In the genomic region with DNA sequence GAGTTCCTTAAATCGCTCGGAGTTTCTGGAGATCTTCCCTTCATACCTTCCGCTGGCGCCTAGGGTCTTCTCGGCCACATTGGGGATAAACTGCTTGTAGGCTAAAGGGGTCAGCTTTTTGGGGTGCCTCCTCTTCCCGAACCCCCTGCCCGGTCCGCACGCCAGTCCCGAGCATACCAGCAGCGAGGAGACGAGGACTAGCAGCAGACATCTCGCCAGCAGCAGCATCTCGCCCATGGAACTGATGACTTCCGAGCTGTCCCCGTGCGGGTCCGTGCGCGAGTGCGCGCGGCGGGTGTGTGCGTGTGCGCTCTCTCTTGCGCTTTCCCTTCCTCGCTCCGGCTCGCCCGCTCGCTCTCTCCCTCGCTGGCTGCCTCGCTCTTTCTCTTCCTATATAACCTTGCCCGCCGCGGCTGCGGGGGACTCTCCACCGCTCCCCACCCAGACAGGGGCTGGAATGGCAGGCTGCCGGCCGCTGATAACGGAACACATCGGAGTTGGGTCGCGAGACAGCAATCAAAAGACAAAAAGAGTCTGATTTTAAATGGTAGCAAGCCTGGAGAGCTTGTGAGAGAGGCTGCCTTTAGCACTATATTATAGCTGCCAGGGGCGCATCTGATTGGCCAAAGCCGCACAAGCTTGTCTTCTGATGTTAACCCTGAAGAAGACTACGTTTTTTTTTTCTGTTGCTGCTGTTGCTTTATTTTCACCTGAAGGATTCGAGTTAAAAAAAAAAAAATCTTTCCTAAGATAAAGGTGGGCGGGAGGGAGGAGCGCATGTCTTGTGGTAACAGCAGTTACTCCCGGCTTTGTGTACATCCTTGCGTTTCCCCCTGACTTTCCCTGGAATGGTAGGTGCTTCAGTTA, we compare ENCODE assay signal across 11 cellular contexts. TPM values are rescaled to one million over a fixed set of nuclear protein-coding genes. Genes with fewer than 3 reads are reported as not detected.
DNase-seq lines count a peak whose midpoint lies in the region; ATAC-seq, FAIRE-seq and TF ChIP-seq lines count a peak whose summit lies in the region.
"Had no signal": no experiment of that assay in that cellular context is flagged by ENCODE, and none has a peak within 500 bp of the region (broad histone marks: within the 10 kb centered on the region; RNA-seq: fewer than 3 reads in every experiment).

A gene (minus strand): TSS at position 569 of the 867 bp plus-strand sequence. CDS start 341 bp downstream, at position 228.

- H4K20me1 ChIP-seq in H9 (ENCODE audit: control insufficient read depth, insufficient read depth, insufficient read length), result no peaks in the 10 kb centered on the region

- CTCF ChIA-PET in A549 (lab: Yijun Ruan, JAX), result interaction anchor here (0.7 to 7.4 kb wide), 6 partner anchors 16 to 1462 kb away, joined by 3 to 55 read pairs (median 6); no protein-coding TSS in a partner anchor

- DNase-seq in A549 (ENCODE audit: low read depth in 1 of 2, low spot score in 1 of 2) (peak in 1 of 2 experiments; percentile 41), H9 (no peak), mesothelial cell of epicardium (ENCODE audit: low spot score in 2 of 2, unreplicated experiment in 2 of 2) (no peak), NCI-H2171 treated with DMSO at 0.1 percent for 48 hours (lab: John Stamatoyannopoulos, UW) (no peak)
- no peak for DNase-seq in effector CD8-positive, alpha-beta T cell (lab: John Stamatoyannopoulos, UW)
- DNase-seq: NCI-H2029; stimulated activated CD4-positive, alpha-beta T cell treated with anti-CD3 and anti-CD28 coated beads, Interleukin-4, amount 100 ng/mL, for 1 hour had no signal

- peaks cover 75% of the 10 kb centered on the region for H3K27me3 ChIP-seq in H9 (ENCODE audit: insufficient read depth, low read length)

- H3K4me1 ChIP-seq in A549 (peaks cover 48% of the 10 kb centered on the region), H9 (ENCODE audit: insufficient read depth, low read length) (no peaks in the 10 kb centered on the region; the same call in 1 of the 2 replicates)

- H3K4me1 Mint-ChIP-seq in H9 (peaks cover 23 to 60% of the 10 kb centered on the region in 2 experiments), brain (peaks cover 55% of the 10 kb centered on the region), mesothelial cell of epicardium (peaks cover 27% of the 10 kb centered on the region)

- no peak within 1 kb of the TSS for H3K4ac ChIP-seq in H9 (ENCODE audit: low read depth, low read length)

- peaks cover 0 to 3% of the 10 kb centered on the region in 2 experiments; a peak in 3 of 5 replicates for H3K9me3 Mint-ChIP-seq in H9
- no peaks in the 10 kb centered on the region for H3K9me3 Mint-ChIP-seq in brain
- H3K9me3 Mint-ChIP-seq in mesothelial cell of epicardium, result no peaks in the 10 kb centered on the region

- H3K14ac ChIP-seq in H9 (ENCODE audit: insufficient read depth, low read length), result no peak within 1 kb of the TSS; the same call in 1 of the 2 replicates

- POLR2A ChIA-PET in A549 (lab: Yijun Ruan, JAX), result interaction anchor here (0.6 kb wide), 1 partner anchor 566 kb away, joined by 3 read pairs; no protein-coding TSS in a partner anchor

- H3K27ac ChIP-seq in A549 (peak within 1 kb of the TSS; percentile 11 to 69; a peak in 5 of 6 replicates), H9 (ENCODE audit: insufficient read length, low read depth, low read length) (no peak within 1 kb of the TSS)

- H2BK20ac ChIP-seq in H9 (ENCODE audit: low read depth, low read length, poor library complexity, severe bottlenecking), result no peak within 1 kb of the TSS

- peaks cover 10% of the 10 kb centered on the region for H3K23me2 ChIP-seq in H9 (ENCODE audit: insufficient read length, low read depth, low read length, poor library complexity, severe bottlenecking)

- H3K79me2 ChIP-seq in H9 (ENCODE audit: insufficient read depth, low read length), result no peaks in the 10 kb centered on the region

- no peak for FAIRE-seq in A549 (lab: Jason Lieb, UNC)

- H4K8ac ChIP-seq in H9 (replicated peaks; ENCODE audit: insufficient read length, low read depth, low read length), result no peak within 1 kb of the TSS

- H3K27me3 Mint-ChIP-seq in H9 (ENCODE audit: low read depth) (peaks cover 91% of the 10 kb centered on the region), brain (peaks cover 93% of the 10 kb centered on the region), mesothelial cell of epicardium (ENCODE audit: low read depth) (peaks cover 94% of the 10 kb centered on the region)

- H3K4me2 ChIP-seq in A549 (peak within 1 kb of the TSS; percentile 94), H9 (ENCODE audit: insufficient read depth, insufficient read length, low read length) (peak within 1 kb of the TSS; percentile 56)

- TF ChIP-seq CTCF in A549 (IDR thresholded peaks at IDR 0.05), result no peak
- TF ChIP-seq CTCF in H9 (conservative IDR thresholded peaks at IDR 0.05), result no peak
- TF ChIP-seq CTCF in brain (conservative IDR thresholded peaks at IDR 0.05), result no peak
- TF ChIP-seq CTCF in mesothelial cell of epicardium (IDR thresholded peaks at IDR 0.05; ENCODE audit: unreplicated experiment), result no peak

- H3K9me3 ChIP-seq in A549 (no peaks in the 10 kb centered on the region; the same call in 2 of the 3 replicates), H9 (ENCODE audit: control insufficient read depth, low read depth, low read length) (no peaks in the 10 kb centered on the region)

- H3K9ac ChIP-seq in H9 (ENCODE audit: extremely low read depth, insufficient read length, low read length), result no peak within 1 kb of the TSS

- H4K91ac ChIP-seq in H9 (ENCODE audit: insufficient read length, low read depth, low read length), result no peak within 1 kb of the TSS

- ATAC-seq in A549 (peak; percentile 26 to 28; a peak in 3 of 6 replicates), HG02981 (IDR thresholded peaks at IDR 0.05; ENCODE audit: unreplicated experiment) (no peak), HG02973 (IDR thresholded peaks at IDR 0.05; ENCODE audit: unreplicated experiment) (no peak)

- no peak within 1 kb of the TSS for H2BK5ac ChIP-seq in H9 (ENCODE audit: insufficient read length, low read length)

- H2BK120ac ChIP-seq in H9 (ENCODE audit: low read depth, low read length, poor library complexity, severe bottlenecking), result no peak within 1 kb of the TSS

- H3K18ac ChIP-seq in H9 (ENCODE audit: insufficient read length, low read depth, low read length), result no peak within 1 kb of the TSS

- H3K4me3 Mint-ChIP-seq in H9, result peak within 1 kb of the TSS; percentile 13 to 72; a peak in 4 of 5 replicates
- H3K4me3 Mint-ChIP-seq in brain, result peak within 1 kb of the TSS; percentile 87 to 96 (median 94)
- peak within 1 kb of the TSS; percentile 64 for H3K4me3 Mint-ChIP-seq in mesothelial cell of epicardium

- peak within 1 kb of the TSS; percentile 51 for H3K4me3 ChIP-seq in A549

- no peaks in the 10 kb centered on the region for H3K79me1 ChIP-seq in H9 (ENCODE audit: insufficient read depth, low read depth, low read length, poor library complexity, severe bottlenecking)

- no peak within 1 kb of the TSS for H3K23ac ChIP-seq in H9 (ENCODE audit: insufficient read length, low read depth, low read length)

- no peak for TF ChIP-seq EP300 in A549 (IDR thresholded peaks at IDR 0.05)

- H2AFZ ChIP-seq in H9 (ENCODE audit: low read length), result no peak within 1 kb of the TSS

- no peak within 1 kb of the TSS for H3K27ac Mint-ChIP-seq in H9
- H3K27ac Mint-ChIP-seq in brain, result peak within 1 kb of the TSS in 4 of 5 experiments; percentile 17 to 85 (median 54)
- no peak within 1 kb of the TSS for H3K27ac Mint-ChIP-seq in mesothelial cell of epicardium

- TF ChIP-seq POLR2A in A549 (IDR thresholded peaks at IDR 0.05; ENCODE audit: low read length), result no peak

- H3K56ac ChIP-seq in H9 (ENCODE audit: insufficient read length, low read depth, low read length), result no peak within 1 kb of the TSS

- TF ChIP-seq RAD21 in A549 (conservative IDR thresholded peaks at IDR 0.05 in 1 of 2, IDR thresholded peaks at IDR 0.05 in 1 of 2), result no peak

- no peak within 1 kb of the TSS for H2BK12ac ChIP-seq in H9 (ENCODE audit: insufficient read length, low read depth, low read length)

- no peaks in the 10 kb centered on the region; a peak in 2 of 7 replicates for H3K36me3 Mint-ChIP-seq in H9 (ENCODE audit: insufficient read depth in 1 of 3, low read depth in 3 of 3)
- no peaks in the 10 kb centered on the region for H3K36me3 Mint-ChIP-seq in brain
- peaks cover 1% of the 10 kb centered on the region for H3K36me3 Mint-ChIP-seq in mesothelial cell of epicardium

- no peak within 1 kb of the TSS for H2BK15ac ChIP-seq in H9 (ENCODE audit: low read depth, low read length)

- 7% methylated on average over 45 of the region's 53 CpGs for WGBS in A549 (ENCODE audit: missing lambda C conversion rate)
- no CpG with 5 or more reads among the region's 53 CpGs for WGBS in H9 (ENCODE audit: extremely low coverage, insufficient read length, low lambda C conversion rate)

- H3T11ph ChIP-seq in H9 (ENCODE audit: low read length), result no peak within 1 kb of the TSS

- H4K5ac ChIP-seq in H9 (ENCODE audit: insufficient read length, low read depth, low read length), result no peak within 1 kb of the TSS

- no peak within 1 kb of the TSS for H2AK5ac ChIP-seq in H9 (ENCODE audit: insufficient read length, low read length)

TF ChIP-seq in A549, 52 proteins besides CTCF, POLR2A, EP300 and RAD21:
- TF ChIP-seq TFCP2L1 (CRISPR knock-in tag; IDR thresholded peaks at IDR 0.05), result no peak
- peak; percentile 89; the same call in 1 of the 2 replicates for TF ChIP-seq HDAC2 (IDR thresholded peaks at IDR 0.05)
- peak; percentile 55; the same call in 1 of the 2 replicates for TF ChIP-seq RNF2 (IDR thresholded peaks at IDR 0.05; ENCODE audit: borderline replicate concordance, low read depth)

RNA-seq across cellular contexts. Expression of the gene that starts here (rescaled TPM):
- polyA plus RNA-seq in A549 (2011; rRNA removed) (0.78 and 0.84 TPM in 2 replicates), A549 (2017; fragmentation: RNase III; extraction: RNeasy Plus Mini Kit Qiagen cat#74134 plus additional on column Dnase treatment) (0.79 to 1.2 TPM (median 1.2 TPM) in 3 replicates), brain (ENCODE audit: insufficient read depth, low read depth, low replicate concordance) (0.15 TPM)
- 0.41 and 0.52 TPM in 2 replicates for polyA plus RNA-seq in A549 (2012; cell fraction: cytosol; rRNA removed)
- 0.49 and 0.78 TPM in 2 replicates for polyA plus RNA-seq in A549 (2012; cell fraction: nucleus; rRNA removed)
- 0.50 and 1.6 TPM in 2 replicates for polyA minus RNA-seq in A549 (2011; rRNA and poly(A)+ RNA removed)
- total RNA-seq in H9 (2021) (0.07 and 0.09 TPM in 2 replicates), mesothelial cell of epicardium (0.58 to 0.75 TPM (median 0.73 TPM) in 3 replicates)
- total RNA-seq: activated CD8-positive, alpha-beta memory T cell treated with anti-CD3 and anti-CD28 coated beads for 36 hours had no signal

Comparison
In these comparisons a context has a peak if more than half of its experiments do, and no peak if none do; other contexts are left out.
1. ATAC-seq: peak in A549 (2 of 2); none in HG02981 (single experiment) and HG02973 (single experiment).
2. H3K27ac Mint-ChIP-seq: peak in brain (4 of 5); none in H9 (0 of 3) and mesothelial cell of epicardium (single experiment).
3. H3K4me3 Mint-ChIP-seq: peak in every context shown above with its lines; median percentile 94 in brain; 64 in mesothelial cell of epicardium; 42 in H9.